Comparison of ENCODE assay signal across 6 cellular contexts in the genomic region with DNA sequence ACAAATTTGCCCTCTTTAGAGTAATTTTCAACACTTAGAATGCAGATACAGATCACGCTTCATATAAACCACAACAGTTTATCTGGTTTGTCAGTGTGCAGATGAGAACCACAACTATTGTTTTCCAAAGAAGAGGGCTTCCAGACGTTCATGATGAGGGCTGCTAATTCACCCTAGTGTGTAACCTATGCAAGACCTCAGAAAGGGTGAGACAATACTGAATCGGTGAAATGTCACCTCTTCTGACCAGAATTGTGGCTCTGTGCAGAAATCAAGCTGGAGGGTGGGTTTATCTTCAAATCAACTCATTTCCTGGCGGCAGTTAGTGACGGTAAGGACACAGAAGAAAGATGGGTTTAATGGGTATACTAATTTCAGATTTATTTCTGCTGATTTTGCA.
A peak's percentile ranks its signal among the peaks of the same experiment; 100 is the strongest.
DNase-seq lines count a peak whose midpoint lies in the region; ATAC-seq, FAIRE-seq and TF ChIP-seq lines count a peak whose summit lies in the region.
"Not testable (repeated sequence)": the region's sequence is repeated elsewhere in the genome, so short reads cannot be mapped to it uniquely, and the experiment has no call there.

No MANE protein-coding gene starts in this region.

- DNase-seq in activated CD8-positive, alpha-beta T cell treated with anti-CD3 and anti-CD28 coated beads for 36 hours; activated T-cell treated with anti-CD3 and anti-CD28 coated beads, Interleukin-2, amount 50 U/mL, for 72 hours; astrocyte (ENCODE audit: low read depth); bronchial epithelial cell (ENCODE audit: low read depth); endothelial cell of umbilical vein (ENCODE audit: low read depth, low spot score); stimulated activated effector memory CD8-positive, alpha-beta T cell treated with anti-CD3 and anti-CD28 coated beads, Interleukin-12 subunit alpha, Interleukin-12 subunit beta, amount 100 ng/mL, for 72 hours (ENCODE audit: low spot score in 2 of 2): not testable (repeated sequence)

- TF ChIP-seq CTCF in activated CD8-positive, alpha-beta T cell treated with anti-CD3 and anti-CD28 coated beads for 36 hours (IDR thresholded peaks at IDR 0.05); astrocyte (IDR thresholded peaks at IDR 0.05; ENCODE audit: insufficient read depth, low read depth, low read length); bronchial epithelial cell (IDR thresholded peaks at IDR 0.05; ENCODE audit: insufficient read depth, low read length, severe bottlenecking); endothelial cell of umbilical vein (IDR thresholded peaks at IDR 0.05; ENCODE audit: extremely low read depth in 1 of 2, insufficient read depth in 1 of 2, low read depth in 1 of 2, low read length in 2 of 2): not testable (repeated sequence)

- not testable (repeated sequence) for H3K9me1 ChIP-seq in endothelial cell of umbilical vein (replicated peaks; ENCODE audit: control insufficient read depth, extremely low read depth, insufficient read depth, low read length)

- not testable (repeated sequence) for H3K27me3 Mint-ChIP-seq in activated CD8-positive, alpha-beta T cell treated with anti-CD3 and anti-CD28 coated beads for 36 hours; activated T-cell treated with anti-CD3 and anti-CD28 coated beads, Interleukin-2, amount 50 U/mL, for 72 hours (ENCODE audit: low read depth); astrocyte (ENCODE audit: low read depth, unreplicated experiment)

- intact Hi-C loops in activated CD8-positive, alpha-beta T cell treated with anti-CD3 and anti-CD28 coated beads for 36 hours (cut with micrococcal nuclease); endothelial cell of umbilical vein (cut with micrococcal nuclease): not testable (repeated sequence)

- not testable (repeated sequence) for H3K4me1 ChIP-seq in astrocyte (ENCODE audit: insufficient read depth, low read length); endothelial cell of umbilical vein (ENCODE audit: control insufficient read depth, extremely low read depth, insufficient read depth, low read length)

- not testable (repeated sequence) for H3K36me3 Mint-ChIP-seq in activated CD8-positive, alpha-beta T cell treated with anti-CD3 and anti-CD28 coated beads for 36 hours (ENCODE audit: low read depth); activated T-cell treated with anti-CD3 and anti-CD28 coated beads, Interleukin-2, amount 50 U/mL, for 72 hours (ENCODE audit: insufficient read depth in 2 of 2); astrocyte (ENCODE audit: low read depth, unreplicated experiment); stimulated activated effector memory CD8-positive, alpha-beta T cell treated with anti-CD3 and anti-CD28 coated beads, Interleukin-12 subunit alpha, Interleukin-12 subunit beta, amount 100 ng/mL, for 72 hours

- not testable (repeated sequence) for H3K27ac ChIP-seq in astrocyte (ENCODE audit: low read depth, low read length); endothelial cell of umbilical vein (ENCODE audit: insufficient read depth, low read depth, low read length)

- H3K79me2 ChIP-seq in astrocyte (ENCODE audit: insufficient read depth, low read length); endothelial cell of umbilical vein (ENCODE audit: control insufficient read depth, insufficient read depth, low read length): not testable (repeated sequence)

- TF ChIP-seq POLR2A in endothelial cell of umbilical vein (IDR thresholded peaks at IDR 0.05; ENCODE audit: low read depth, low read length) = not testable (repeated sequence)

- H3K4me1 Mint-ChIP-seq in activated CD8-positive, alpha-beta T cell treated with anti-CD3 and anti-CD28 coated beads for 36 hours (ENCODE audit: low read depth); activated T-cell treated with anti-CD3 and anti-CD28 coated beads, Interleukin-2, amount 50 U/mL, for 72 hours (ENCODE audit: low read depth); astrocyte (ENCODE audit: low read depth, unreplicated experiment); stimulated activated effector memory CD8-positive, alpha-beta T cell treated with anti-CD3 and anti-CD28 coated beads, Interleukin-12 subunit alpha, Interleukin-12 subunit beta, amount 100 ng/mL, for 72 hours: not testable (repeated sequence)

- not testable (repeated sequence) for H3K9ac ChIP-seq in astrocyte (ENCODE audit: low read length); endothelial cell of umbilical vein (replicated peaks; ENCODE audit: extremely low read depth, insufficient read depth, low read length)

- H4K20me1 ChIP-seq in astrocyte (ENCODE audit: insufficient read depth, low read length); endothelial cell of umbilical vein (replicated peaks; ENCODE audit: control insufficient read depth, extremely low read depth, insufficient read depth, low read length): not testable (repeated sequence)

- dilution Hi-C loops in endothelial cell of umbilical vein (cut with MboI; ENCODE audit: extremely low pct_ligation_motif_present, low sequenced_read_pairs) = not testable (repeated sequence)

- not testable (repeated sequence) for H3K27me3 ChIP-seq in astrocyte (ENCODE audit: insufficient read depth, low read length); bronchial epithelial cell (ENCODE audit: control insufficient read depth, insufficient read depth, low read length); endothelial cell of umbilical vein (ENCODE audit: control insufficient read depth in 2 of 2, insufficient read depth in 2 of 2, low read length in 2 of 2)

- not testable (repeated sequence) for H3K27ac Mint-ChIP-seq in activated CD8-positive, alpha-beta T cell treated with anti-CD3 and anti-CD28 coated beads for 36 hours; activated T-cell treated with anti-CD3 and anti-CD28 coated beads, Interleukin-2, amount 50 U/mL, for 72 hours; astrocyte (ENCODE audit: unreplicated experiment); stimulated activated effector memory CD8-positive, alpha-beta T cell treated with anti-CD3 and anti-CD28 coated beads, Interleukin-12 subunit alpha, Interleukin-12 subunit beta, amount 100 ng/mL, for 72 hours

- H3K4me2 ChIP-seq in astrocyte (ENCODE audit: low read length); endothelial cell of umbilical vein (ENCODE audit: insufficient read depth, low read length): not testable (repeated sequence)

- H3K4me3 Mint-ChIP-seq in activated CD8-positive, alpha-beta T cell treated with anti-CD3 and anti-CD28 coated beads for 36 hours; activated T-cell treated with anti-CD3 and anti-CD28 coated beads, Interleukin-2, amount 50 U/mL, for 72 hours; astrocyte (ENCODE audit: unreplicated experiment); stimulated activated effector memory CD8-positive, alpha-beta T cell treated with anti-CD3 and anti-CD28 coated beads, Interleukin-12 subunit alpha, Interleukin-12 subunit beta, amount 100 ng/mL, for 72 hours: not testable (repeated sequence)

- peak; percentile 70 for ATAC-seq in activated CD8-positive, alpha-beta T cell treated with anti-CD3 and anti-CD28 coated beads for 36 hours
- peak; percentile 58 to 66 for ATAC-seq in activated T-cell treated with anti-CD3 and anti-CD28 coated beads, Interleukin-2, amount 50 U/mL, for 72 hours (replicated peaks in 1 of 2)
- peak; percentile 26 for ATAC-seq in stimulated activated effector memory CD8-positive, alpha-beta T cell treated with anti-CD3 and anti-CD28 coated beads, Interleukin-12 subunit alpha, Interleukin-12 subunit beta, amount 100 ng/mL, for 72 hours

- not testable (repeated sequence) for H3K9me3 Mint-ChIP-seq in activated CD8-positive, alpha-beta T cell treated with anti-CD3 and anti-CD28 coated beads for 36 hours; activated T-cell treated with anti-CD3 and anti-CD28 coated beads, Interleukin-2, amount 50 U/mL, for 72 hours; astrocyte (ENCODE audit: unreplicated experiment); stimulated activated effector memory CD8-positive, alpha-beta T cell treated with anti-CD3 and anti-CD28 coated beads, Interleukin-12 subunit alpha, Interleukin-12 subunit beta, amount 100 ng/mL, for 72 hours

- not testable (repeated sequence) for BruUV-seq in endothelial cell of umbilical vein (replicated peaks; lab: Mats Ljungman, UMichigan)

- CTCF ChIA-PET in activated CD8-positive, alpha-beta T cell treated with anti-CD3 and anti-CD28 coated beads for 36 hours (lab: Charles Lee); endothelial cell of umbilical vein (lab: Charles Lee): not testable (repeated sequence)

- H3K9me3 ChIP-seq in astrocyte (ENCODE audit: insufficient read depth, low read depth, low read length); endothelial cell of umbilical vein (replicated peaks; ENCODE audit: control insufficient read depth, insufficient read depth, low read length): not testable (repeated sequence)

- FAIRE-seq in astrocyte (lab: Jason Lieb, UNC) = peak; percentile 52
- FAIRE-seq in bronchial epithelial cell (lab: Jason Lieb, UNC) = peak; percentile 23
- FAIRE-seq in endothelial cell of umbilical vein (lab: Jason Lieb, UNC) = peak; percentile 81

- H3K4me3 ChIP-seq in astrocyte (ENCODE audit: insufficient read depth, low read depth, low read length); bronchial epithelial cell (ENCODE audit: low read depth, low read length); endothelial cell of umbilical vein (replicated peaks in 1 of 3; ENCODE audit: insufficient read depth in 1 of 3, low read depth in 1 of 3, low read length in 3 of 3): not testable (repeated sequence)

- not testable (repeated sequence) for H2AFZ ChIP-seq in astrocyte (ENCODE audit: low read depth, low read length); endothelial cell of umbilical vein (ENCODE audit: low read depth, low read length)

- POLR2A ChIA-PET in activated CD8-positive, alpha-beta T cell treated with anti-CD3 and anti-CD28 coated beads for 36 hours (lab: Charles Lee); endothelial cell of umbilical vein (lab: Charles Lee): not testable (repeated sequence)

- not testable (repeated sequence) for H3K36me3 ChIP-seq in astrocyte (ENCODE audit: insufficient read depth, low read length); bronchial epithelial cell (ENCODE audit: control insufficient read depth, insufficient read depth, low read length); endothelial cell of umbilical vein (ENCODE audit: control insufficient read depth in 2 of 2, extremely low read depth in 1 of 2, insufficient read depth in 2 of 2, low read length in 2 of 2)
